ENCODE assay signal across 12 cellular contexts in the genomic region with DNA sequence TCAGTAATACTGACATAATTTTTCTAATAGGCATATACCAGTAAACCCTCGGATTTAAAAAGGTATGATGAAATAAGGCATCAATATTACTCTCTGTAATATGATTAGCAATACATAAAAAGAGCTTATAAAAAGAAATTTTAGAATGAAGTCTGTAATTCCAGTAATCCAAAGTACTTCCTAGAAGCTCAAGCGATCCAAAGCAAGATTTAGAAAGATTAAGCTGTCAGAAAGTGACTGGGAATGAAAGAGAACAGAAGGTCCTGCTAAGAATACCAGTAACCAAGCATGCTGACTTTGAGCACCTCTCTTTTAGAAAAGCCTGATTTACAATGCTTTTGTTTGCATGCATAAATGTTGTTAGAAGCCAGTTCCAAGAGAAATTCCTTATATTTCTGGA.
"Had no signal": no experiment of that assay in that cellular context is flagged by ENCODE, and none has a peak within 500 bp of the region (broad histone marks: within the 10 kb centered on the region; RNA-seq: fewer than 3 reads in every experiment).

No MANE protein-coding gene starts in this region.

- H3K36me3 ChIP-seq: colonic mucosa, thyroid gland had no signal

- H3K27ac ChIP-seq: colonic mucosa, thyroid gland had no signal

- H3K27me3 ChIP-seq: colonic mucosa, thyroid gland had no signal

- H3K4me1 ChIP-seq: colonic mucosa, thyroid gland had no signal

- H3K4me3 ChIP-seq: colonic mucosa, thyroid gland had no signal

- H3K9me3 ChIP-seq: colonic mucosa, thyroid gland had no signal

- DNase-seq: activated CD4-positive, alpha-beta memory T cell treated with anti-CD3 and anti-CD28 coated beads for 36 hours; activated CD4-positive, alpha-beta T cell treated with anti-CD3 and anti-CD28 coated beads for 36 hours; activated CD8-positive, alpha-beta memory T cell treated with anti-CD3 and anti-CD28 coated beads, Interleukin-2, amount 10 ng/mL, durations not matched to agents 7 days and 5 days; activated naive CD4-positive, alpha-beta T cell treated with Interleukin-2 at 50 U/mL for 16 hours; activated naive CD8-positive, alpha-beta T cell treated with anti-CD3 and anti-CD28 coated beads, Interleukin-2, amount 10 ng/mL, durations not matched to agents 7 days and 5 days; activated T-cell treated with anti-CD3 and anti-CD28 coated beads, Interleukin-2, amount 50 U/mL, for 1 hour; anterior cingulate cortex; colonic mucosa; posterior cingulate gyrus; stimulated activated naive B cell treated with anti-CD40 and anti-IgM and Interleukin-4, amounts not matched to agents 10 μg/mL and 1 μg/mL and 100 μg/mL, for 72 hours; T-cell; thyroid gland had no signal
